ENCODE assay signal across 19 cellular contexts in the genomic region with DNA sequence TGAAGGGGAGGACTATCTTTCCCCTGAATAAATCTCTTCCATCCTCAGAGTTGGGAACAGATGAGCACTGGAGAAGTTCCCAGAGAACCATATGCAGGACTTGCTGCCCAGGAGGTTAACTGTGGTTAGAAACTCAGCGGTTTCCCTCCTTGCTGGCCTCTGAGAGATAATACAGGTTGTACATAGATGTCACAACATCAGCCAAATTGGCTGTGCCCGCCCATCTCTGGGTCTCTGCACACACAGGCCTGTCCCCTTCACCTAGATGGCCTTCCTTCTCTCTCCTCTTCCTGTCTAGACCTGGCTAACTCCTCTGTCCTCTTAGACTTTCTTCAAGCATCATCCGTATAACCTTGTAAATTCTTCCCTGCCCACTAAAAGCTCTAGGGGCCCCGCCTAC. TPM values are rescaled to one million over a fixed set of nuclear protein-coding genes. Genes with fewer than 3 reads are reported as not detected.
A peak's percentile ranks its signal among the peaks of the same experiment; 100 is the strongest.
DNase-seq lines count a peak whose midpoint lies in the region; ATAC-seq, FAIRE-seq and TF ChIP-seq lines count a peak whose summit lies in the region.
"Had no signal": no experiment of that assay in that cellular context is flagged by ENCODE, and none has a peak within 500 bp of the region (broad histone marks: within the 10 kb centered on the region; RNA-seq: fewer than 3 reads in every experiment).

No MANE protein-coding gene starts in this region.

- peak overlapping the region; percentile 75 for H3K27ac ChIP-seq in cardiac muscle cell
- H3K27ac ChIP-seq in endothelial cell of umbilical vein (ENCODE audit: insufficient read depth, low read depth, low read length): peak overlapping the region; percentile 79
- H3K27ac ChIP-seq in tibial artery: peak overlapping the region; percentile 74 to 86
- H3K27ac ChIP-seq: Peyer's patch had no signal

- H3K9me1 ChIP-seq in endothelial cell of umbilical vein (replicated peaks; ENCODE audit: control insufficient read depth, extremely low read depth, insufficient read depth, low read length): no peaks in the 10 kb centered on the region

- BruUV-seq in endothelial cell of umbilical vein (replicated peaks; lab: Mats Ljungman, UMichigan): no TSS peak

- DNase-seq in cardiac muscle cell (ENCODE audit: low read depth in 1 of 2, low spot score in 1 of 2) (peak in 1 of 2 donors; percentile 30), Right ventricle myocardium inferior (ENCODE audit: missing footprints) (no peak), endothelial cell of umbilical vein (ENCODE audit: low read depth, low spot score) (peak; percentile 26), tibial artery (no peak), head of caudate nucleus (no peak), HUDEP-2 (lab: John Stamatoyannopoulos, UW; ENCODE audit: unreplicated experiment in 76 of 76) (no peak)
- DNase-seq in stimulated activated CD4-positive, alpha-beta T cell treated with anti-CD3 and anti-CD28 coated beads, Interleukin-2, amount 100 ng/mL, for 24 hours: no peak
- DNase-seq: 8988T; CD4-positive, alpha-beta memory T cell; DMS79 treated with DMSO at 0.1 percent for 48 hours; NCI-H1048; NCI-H146; NCI-H2081 treated with DMSO at 0.1 percent for 48 hours; NCI-H524; Peyer's patch; Right ventricle myocardium superior had no signal

- H3K9me3 ChIP-seq in cardiac muscle cell (ENCODE audit: low read depth) (no peaks in the 10 kb centered on the region), endothelial cell of umbilical vein (replicated peaks; ENCODE audit: control insufficient read depth, insufficient read depth, low read length) (no peaks in the 10 kb centered on the region), tibial artery (no peaks in the 10 kb centered on the region)
- H3K9me3 ChIP-seq: Peyer's patch had no signal

- dilution Hi-C loops in endothelial cell of umbilical vein (cut with MboI; ENCODE audit: extremely low pct_ligation_motif_present, low sequenced_read_pairs): loop anchor here (25.0 kb wide), 1 partner anchor 310 kb away; no protein-coding TSS in a partner anchor

- H3K79me2 ChIP-seq in endothelial cell of umbilical vein (ENCODE audit: control insufficient read depth, insufficient read depth, low read length): peaks cover 87% of the 10 kb centered on the region

- H3K36me3 ChIP-seq in cardiac muscle cell (no peaks in the 10 kb centered on the region), endothelial cell of umbilical vein (ENCODE audit: control insufficient read depth in 2 of 2, extremely low read depth in 1 of 2, insufficient read depth in 2 of 2, low read length in 2 of 2) (peaks cover 0 to 4% of the 10 kb centered on the region in 2 experiments), tibial artery (no peaks in the 10 kb centered on the region)
- H3K36me3 ChIP-seq: Peyer's patch had no signal

- POLR2A ChIA-PET in endothelial cell of umbilical vein (lab: Charles Lee): interaction anchor here (0.6 kb wide), 1 partner anchor 346 kb away, joined by 6 read pairs; no protein-coding TSS in a partner anchor

- intact Hi-C loops in Right ventricle myocardium inferior (cut with DNase I): loop anchor here (5.0 kb wide), 1 partner anchor 105 kb away; no protein-coding TSS in a partner anchor
- intact Hi-C loops in endothelial cell of umbilical vein (cut with micrococcal nuclease): loop anchor here (2.0 kb wide), 1 partner anchor 118 kb away; no protein-coding TSS in a partner anchor
- intact Hi-C loops in tibial artery (cut with DNase I; ENCODE audit: low total_unique reads): loop anchor here (10.0 kb wide), 1 partner anchor 58 kb away; no protein-coding TSS in a partner anchor
- intact Hi-C loops in head of caudate nucleus (cut with DNase I): no loop called here

- H2AFZ ChIP-seq in endothelial cell of umbilical vein (ENCODE audit: low read depth, low read length): no peak overlapping the region

- no peaks in the 10 kb centered on the region for H4K20me1 ChIP-seq in endothelial cell of umbilical vein (replicated peaks; ENCODE audit: control insufficient read depth, extremely low read depth, insufficient read depth, low read length)

- FAIRE-seq in endothelial cell of umbilical vein (lab: Jason Lieb, UNC): no peak
- FAIRE-seq: H54, HepG2 had no signal

- peak overlapping the region; percentile 91 for H3K4me2 ChIP-seq in endothelial cell of umbilical vein (ENCODE audit: insufficient read depth, low read length)

- CTCF ChIA-PET in endothelial cell of umbilical vein (lab: Charles Lee): interaction anchor here (0.8 to 3.6 kb wide), 5 partner anchors 9 to 349 kb away, joined by 3 to 18 read pairs (median 6); no protein-coding TSS in a partner anchor

- no peak overlapping the region for H3K4me3 ChIP-seq in cardiac muscle cell
- peak overlapping the region in 1 of 3 experiments; percentile 29 for H3K4me3 ChIP-seq in endothelial cell of umbilical vein (replicated peaks in 1 of 3; ENCODE audit: insufficient read depth in 1 of 3, low read depth in 1 of 3, low read length in 3 of 3)
- peak overlapping the region; percentile 54 to 55 for H3K4me3 ChIP-seq in tibial artery
- H3K4me3 ChIP-seq: Peyer's patch had no signal

- ATAC-seq in Right ventricle myocardium inferior (no peak), SK-N-SH treated with all-trans-retinoic acid at 6 μM for 48 hours (peak; percentile 20)
- ATAC-seq: HepG2 had no signal

- no peak for TF ChIP-seq POLR2A in endothelial cell of umbilical vein (IDR thresholded peaks at IDR 0.05; ENCODE audit: low read depth, low read length)

- peaks cover 59% of the 10 kb centered on the region for H3K4me1 ChIP-seq in cardiac muscle cell (ENCODE audit: low read depth)
- peaks cover 55% of the 10 kb centered on the region for H3K4me1 ChIP-seq in endothelial cell of umbilical vein (ENCODE audit: control insufficient read depth, extremely low read depth, insufficient read depth, low read length)
- peaks cover 0 to 69% (median 16%) of the 10 kb centered on the region in 4 donors for H3K4me1 ChIP-seq in tibial artery
- H3K4me1 ChIP-seq: Peyer's patch had no signal

- peak overlapping the region; percentile 45 for H3K9ac ChIP-seq in endothelial cell of umbilical vein (replicated peaks; ENCODE audit: extremely low read depth, insufficient read depth, low read length)

- H3K27me3 ChIP-seq in cardiac muscle cell (no peaks in the 10 kb centered on the region), endothelial cell of umbilical vein (ENCODE audit: control insufficient read depth in 2 of 2, insufficient read depth in 2 of 2, low read length in 2 of 2) (no peaks in the 10 kb centered on the region), tibial artery (no peaks in the 10 kb centered on the region)
- H3K27me3 ChIP-seq: Peyer's patch had no signal

- TF ChIP-seq CTCF in cardiac muscle cell (IDR thresholded peaks at IDR 0.05; ENCODE audit: low read depth, low read length) (no peak), endothelial cell of umbilical vein (IDR thresholded peaks at IDR 0.05; ENCODE audit: extremely low read depth in 1 of 2, insufficient read depth in 1 of 2, low read depth in 1 of 2, low read length in 2 of 2) (no peak), tibial artery (IDR thresholded peaks at IDR 0.05) (no peak)

TF ChIP-seq in SK-N-SH treated with all-trans-retinoic acid at 6 μM for 48 hours, 23 proteins besides CTCF, POLR2A, EP300 and RAD21:
- TF ChIP-seq TCF4 (CRISPR knock-in tag; IDR thresholded peaks at IDR 0.05; ENCODE audit: borderline replicate concordance): no peak
- TF ChIP-seq, protein P1, sequence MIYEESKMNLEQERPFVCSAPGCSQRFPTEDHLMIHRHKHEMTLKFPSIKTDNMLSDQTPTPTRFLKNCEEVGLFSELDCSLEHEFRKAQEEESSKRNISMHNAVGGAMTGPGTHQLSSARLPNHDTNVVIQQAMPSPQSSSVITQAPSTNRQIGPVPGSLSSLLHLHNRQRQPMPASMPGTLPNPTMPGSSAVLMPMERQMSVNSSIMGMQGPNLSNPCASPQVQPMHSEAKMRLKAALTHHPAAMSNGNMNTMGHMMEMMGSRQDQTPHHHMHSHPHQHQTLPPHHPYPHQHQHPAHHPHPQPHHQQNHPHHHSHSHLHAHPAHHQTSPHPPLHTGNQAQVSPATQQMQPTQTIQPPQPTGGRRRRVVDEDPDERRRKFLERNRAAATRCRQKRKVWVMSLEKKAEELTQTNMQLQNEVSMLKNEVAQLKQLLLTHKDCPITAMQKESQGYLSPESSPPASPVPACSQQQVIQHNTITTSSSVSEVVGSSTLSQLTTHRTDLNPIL (CRISPR knock-in tag; IDR thresholded peaks at IDR 0.05; ENCODE audit: low read depth): 0 out of 2 replicates have a peak, but pooled peaks have one; percentile 41

TF ChIP-seq in endothelial cell of umbilical vein, 7 proteins besides CTCF, POLR2A, EP300 and RAD21:
- TF ChIP-seq JUN (IDR thresholded peaks at IDR 0.05; ENCODE audit: borderline replicate concordance, insufficient read depth, insufficient read length, low read depth) (no peak), POLR2AphosphoS5 (IDR thresholded peaks at IDR 0.05; ENCODE audit: insufficient read depth, low read depth, low read length) (no peak), GATA2 (IDR thresholded peaks at IDR 0.05; ENCODE audit: insufficient read depth, insufficient read length, low read depth, low read length) (no peak), MYC (IDR thresholded peaks at IDR 0.05; ENCODE audit: low read depth, low read length) (no peak), MAX (IDR thresholded peaks at IDR 0.05; ENCODE audit: insufficient read depth, insufficient read length) (no peak), FOS (IDR thresholded peaks at IDR 0.05; ENCODE audit: borderline replicate concordance, insufficient read depth, low read length) (no peak), EZH2 (IDR thresholded peaks at IDR 0.05; ENCODE audit: borderline replicate concordance, low read depth, low read length, severe bottlenecking) (no peak)

RNA-seq across cellular contexts. Expression of gene RGS5, which starts 5.7 kb away (rescaled TPM):
- total RNA-seq in cardiac muscle cell (245 and 361 TPM in 2 replicates), Right ventricle myocardium inferior (246 TPM), endothelial cell of umbilical vein (770 and 1,035 TPM in 2 replicates)
- polyA plus RNA-seq in cardiac muscle cell (178 and 224 TPM in 2 replicates), endothelial cell of umbilical vein (233 and 287 TPM in 2 replicates)
- 424 and 485 TPM in 2 replicates for polyA plus RNA-seq in endothelial cell of umbilical vein (2011; cell fraction: cytosol; rRNA removed)
- polyA plus RNA-seq in endothelial cell of umbilical vein (2011; cell fraction: nucleus; rRNA removed): 220 and 222 TPM in 2 replicates
- 35.3 and 230 TPM in 2 replicates for polyA plus RNA-seq in endothelial cell of umbilical vein (2012)
- 436 and 440 TPM in 2 replicates for polyA minus RNA-seq in endothelial cell of umbilical vein
- polyA minus RNA-seq in endothelial cell of umbilical vein (2011; cell fraction: cytosol; rRNA and poly(A)+ RNA removed): not detected
- 78.8 and 168 TPM in 2 replicates for polyA minus RNA-seq in endothelial cell of umbilical vein (2011; cell fraction: nucleus; rRNA and poly(A)+ RNA removed)
